17 cellular contexts compared by ENCODE assay signal in genomic region chr7:28570970-28571288, GRCh38.
A peak's percentile ranks its signal among the peaks of the same experiment; 100 is the strongest.
DNase-seq lines count a peak whose midpoint lies in the region; ATAC-seq, FAIRE-seq and TF ChIP-seq lines count a peak whose summit lies in the region.
"Had no signal": no experiment of that assay in that cellular context is flagged by ENCODE, and none has a peak within 500 bp of the region (broad histone marks: within the 10 kb centered on the region; RNA-seq: fewer than 3 reads in every experiment).

No MANE protein-coding gene starts in this region.

- no peak for TF ChIP-seq CTCF in IMR-90 (conservative IDR thresholded peaks at IDR 0.05; ENCODE audit: low read depth, low read length)
- no peak for TF ChIP-seq CTCF in astrocyte of the spinal cord (IDR thresholded peaks at IDR 0.05; ENCODE audit: low read depth, low read length)
- TF ChIP-seq CTCF in keratinocyte (optimal IDR thresholded peaks at IDR 0.05 in 1 of 3, IDR thresholded peaks at IDR 0.05 in 1 of 3, conservative IDR thresholded peaks at IDR 0.05 in 1 of 3; ENCODE audit: extremely low read depth in 1 of 3, insufficient read depth in 2 of 3, low read length in 3 of 3): no peak

- CTCF ChIA-PET in IMR-90 (lab: Yijun Ruan, JAX): no interaction called here

- peak overlapping the region; percentile 25; the same call in 1 of the 2 replicates for H4K5ac ChIP-seq in IMR-90 (ENCODE audit: low read depth, low read length)

- 0 out of 2 replicates have a peak overlapping the region, but pooled peaks have one; percentile 10 for H3K4ac ChIP-seq in IMR-90 (ENCODE audit: low read depth, low read length)

- H3K4me2 ChIP-seq in IMR-90 (ENCODE audit: low read depth, low read length) (no peak overlapping the region), keratinocyte (ENCODE audit: control insufficient read depth, extremely low read depth, insufficient read depth, low read depth, low read length) (no peak overlapping the region)

- in situ Hi-C loops in IMR-90 (cut with MboI; ENCODE audit: low sequenced_read_pairs) (no loop called here), astrocyte of the spinal cord (cut with HindIII; ENCODE audit: low sequenced_read_pairs) (no loop called here)

- peak overlapping the region; percentile 48; the same call in 1 of the 2 replicates for H3K14ac ChIP-seq in IMR-90 (replicated peaks; ENCODE audit: low read depth, low read length)

- WGBS in IMR-90 (ENCODE audit: extremely low coverage in 2 of 2, insufficient read length in 1 of 2), 2 experiments: no CpG with 5 or more reads among the region's 4 CpGs

- peak; percentile 79 for DNase-seq in Daoy (ENCODE audit: low read depth)
- peak; percentile 56 for DNase-seq in IMR-90
- peak; percentile 11 for DNase-seq in astrocyte of the spinal cord (ENCODE audit: low read depth, low spot score)
- DNase-seq in keratinocyte (ENCODE audit: low read depth, low spot score): no peak
- no peak for DNase-seq in HuH-7.5 (ENCODE audit: low spot score)
- DNase-seq in NAMALWA (ENCODE audit: low spot score): no peak
- no peak for DNase-seq in OCI-M1 (lab: John Stamatoyannopoulos, UW)
- DNase-seq: activated CD8-positive, alpha-beta memory T cell treated with anti-CD3 and anti-CD28 coated beads, Interleukin-2, amount 10 ng/mL, durations not matched to agents 7 days and 5 days; left ventricle myocardium superior; naive B cell; NCI-H1048; stimulated activated naive CD4-positive, alpha-beta T cell treated with Interleukin-2 at 50 U/mL for 16 hours had no signal

- TF ChIP-seq POLR2A in IMR-90 (IDR thresholded peaks at IDR 0.05; ENCODE audit: low read depth, low read length): no peak

- H2AFZ ChIP-seq in IMR-90 (replicated peaks; ENCODE audit: low read length, poor library complexity): peak overlapping the region; percentile 37
- H2AFZ ChIP-seq in keratinocyte (ENCODE audit: control insufficient read depth, low read length): no peak overlapping the region

- no peaks in the 10 kb centered on the region for H3K79me1 ChIP-seq in IMR-90 (ENCODE audit: low read depth in 1 of 2, low read length in 2 of 2)

- H3K36me3 ChIP-seq in IMR-90 (ENCODE audit: control insufficient read depth, insufficient read depth, low read length): no peaks in the 10 kb centered on the region
- no peaks in the 10 kb centered on the region for H3K36me3 ChIP-seq in keratinocyte (ENCODE audit: control insufficient read depth in 2 of 2, extremely low read depth in 1 of 2, insufficient read depth in 2 of 2, low read length in 2 of 2)
- H3K36me3 ChIP-seq: right atrium auricular region had no signal

- H3K56ac ChIP-seq in IMR-90 (ENCODE audit: extremely low read depth, insufficient read depth, low read length): no peak overlapping the region

- H2BK120ac ChIP-seq in IMR-90 (ENCODE audit: low read depth, low read length): peak overlapping the region; percentile 26; the same call in 1 of the 2 replicates

- no peaks in the 10 kb centered on the region for H4K20me1 ChIP-seq in IMR-90 (ENCODE audit: insufficient read depth, low read length)
- no peaks in the 10 kb centered on the region for H4K20me1 ChIP-seq in keratinocyte (ENCODE audit: control insufficient read depth, extremely low read depth, insufficient read depth, low read length)

- H3K27ac ChIP-seq in IMR-90 (ENCODE audit: insufficient read depth, low read length) (no peak overlapping the region), keratinocyte (ENCODE audit: control insufficient read depth, insufficient read depth, low read length) (no peak overlapping the region)
- H3K27ac ChIP-seq: C4-2B, right atrium auricular region had no signal

- no TSS peak for BruUV-seq in IMR-90 (replicated peaks; lab: Mats Ljungman, UMichigan)

- no peak overlapping the region for H3K18ac ChIP-seq in IMR-90 (ENCODE audit: low read depth, low read length)

- no peak overlapping the region; the same call in 1 of the 2 replicates for H4K91ac ChIP-seq in IMR-90 (ENCODE audit: insufficient read depth, low read depth, low read length)

- H2BK5ac ChIP-seq in IMR-90 (ENCODE audit: low read depth, low read length, poor library complexity, severe bottlenecking): peak overlapping the region; percentile 11

- no peaks in the 10 kb centered on the region for H3K27me3 ChIP-seq in IMR-90 (ENCODE audit: control insufficient read depth, insufficient read depth, low read length)
- peaks cover 21% of the 10 kb centered on the region for H3K27me3 ChIP-seq in keratinocyte (ENCODE audit: control insufficient read depth, extremely low read depth, insufficient read depth, low read length)
- H3K27me3 ChIP-seq: right atrium auricular region had no signal

- FAIRE-seq in keratinocyte (lab: Jason Lieb, UNC): peak; percentile 64
- FAIRE-seq: G401.6 had no signal

- peaks cover 3% of the 10 kb centered on the region; the same call in 1 of the 2 replicates for H3K4me1 ChIP-seq in IMR-90 (ENCODE audit: control insufficient read depth, insufficient read depth, low read length)
- peaks cover 3% of the 10 kb centered on the region for H3K4me1 ChIP-seq in keratinocyte (ENCODE audit: control insufficient read depth, extremely low read depth, insufficient read depth, low read length)

- no peak overlapping the region for H3K23ac ChIP-seq in IMR-90 (ENCODE audit: low read depth, low read length)

- H4K8ac ChIP-seq in IMR-90 (ENCODE audit: low read depth in 2 of 2, low read length in 2 of 2): peak overlapping the region; percentile 5 to 18; a peak in 1 of 4 replicates

- TF ChIP-seq RAD21 in IMR-90 (IDR thresholded peaks at IDR 0.05; ENCODE audit: low read length): no peak

- H3K9me1 ChIP-seq in IMR-90 (ENCODE audit: insufficient read depth, low read length) (no peaks in the 10 kb centered on the region), keratinocyte (ENCODE audit: control insufficient read depth, extremely low read depth, insufficient read depth, low read length) (no peaks in the 10 kb centered on the region)

- peak overlapping the region; percentile 38; the same call in 1 of the 3 replicates for H2BK15ac ChIP-seq in IMR-90 (ENCODE audit: low read depth, low read length)

- H3K9me3 ChIP-seq in IMR-90 (ENCODE audit: control insufficient read depth, insufficient read depth, low read length): no peaks in the 10 kb centered on the region
- no peaks in the 10 kb centered on the region for H3K9me3 ChIP-seq in keratinocyte (ENCODE audit: control insufficient read depth, low read depth, low read length)
- H3K9me3 ChIP-seq: right atrium auricular region had no signal

- dilution Hi-C loops in IMR-90 (cut with HindIII; ENCODE audit: low sequenced_read_pairs, unreplicated experiment): no loop called here
- dilution Hi-C loops in keratinocyte (cut with MboI; ENCODE audit: extremely low pct_ligation_motif_present, low sequenced_read_pairs): no loop called here

- H3K4me3 ChIP-seq in IMR-90 (ENCODE audit: insufficient read depth, low read depth, low read length): no peak overlapping the region
- no peak overlapping the region for H3K4me3 ChIP-seq in astrocyte of the spinal cord (ENCODE audit: low read depth, low read length)
- H3K4me3 ChIP-seq in keratinocyte (ENCODE audit: control insufficient read depth in 2 of 3, extremely low read depth in 1 of 3, insufficient read depth in 2 of 3, low read depth in 1 of 3, low read length in 3 of 3): no peak overlapping the region
- H3K4me3 ChIP-seq: right atrium auricular region had no signal

- POLR2A ChIA-PET in IMR-90 (lab: Charles Lee; ENCODE audit: unreplicated experiment): no interaction called here

- no peak overlapping the region for H3K9ac ChIP-seq in IMR-90 (ENCODE audit: low read depth, low read length)
- no peak overlapping the region for H3K9ac ChIP-seq in keratinocyte (ENCODE audit: control insufficient read depth, extremely low read depth, insufficient read depth, low read length)

- intact Hi-C loops in IMR-90 (cut with micrococcal nuclease): no loop called here

- no peak overlapping the region for H2AK9ac ChIP-seq in IMR-90 (replicated peaks; ENCODE audit: low read depth, low read length, poor library complexity)

- H2BK20ac ChIP-seq in IMR-90 (ENCODE audit: low read depth, low read length): 0 out of 2 replicates have a peak overlapping the region, but pooled peaks have one; percentile 5

- H3K79me2 ChIP-seq in keratinocyte (ENCODE audit: control insufficient read depth, insufficient read depth, low read length): no peaks in the 10 kb centered on the region

- no peak overlapping the region for H2AK5ac ChIP-seq in IMR-90 (ENCODE audit: low read depth, low read length)

- ATAC-seq in IMR-90 (ENCODE audit: low read depth) (no peak; the same call in 1 of the 2 replicates), HG03432 (IDR thresholded peaks at IDR 0.05; ENCODE audit: unreplicated experiment) (no peak)
- ATAC-seq: activated CD8-positive, alpha-beta memory T cell treated with anti-CD3 and anti-CD28 coated beads, Interleukin-2, amount 10 ng/mL, durations not matched to agents 7 days and 5 days; left ventricle myocardium superior; SK-N-SH treated with all-trans-retinoic acid at 6 μM for 48 hours had no signal

TF ChIP-seq in IMR-90, 13 proteins besides CTCF, POLR2A, EP300 and RAD21:
- TF ChIP-seq CEBPB (IDR thresholded peaks at IDR 0.05; ENCODE audit: low read depth, low read length) (peak; percentile 60; the same call in 1 of the 2 replicates), MAFK (IDR thresholded peaks at IDR 0.05; ENCODE audit: low read depth, low read length) (no peak)

Comparison
In these comparisons a context has a peak if more than half of its experiments do, and no peak if none do; other contexts are left out.
1. DNase-seq: peak in Daoy (single experiment), IMR-90 (single experiment) and astrocyte of the spinal cord (single experiment); none in keratinocyte (single experiment), HuH-7.5 (single experiment), NAMALWA (single experiment) and OCI-M1 (single experiment).